In genomic region chr14:99661206-99661605, GRCh38 we compare ENCODE assay signal across 2 cellular contexts. TPM values are rescaled to one million over a fixed set of nuclear protein-coding genes. Genes with fewer than 3 reads are reported as not detected.
"Had no signal": no experiment of that assay in that cellular context is flagged by ENCODE, and none has a peak within 500 bp of the region (broad histone marks: within the 10 kb centered on the region; RNA-seq: fewer than 3 reads in every experiment).

No MANE protein-coding gene starts in this region.

RNA-seq across cellular contexts. Expression of gene HHIPL1, which starts 16.3 kb away (rescaled TPM):
- total RNA-seq: natural killer cell treated with Interleukin-12 subunit alpha and Interleukin-12 subunit beta and Interleukin-15 and Interleukin-18, amount 100 ng/mL, for 72 hours had no signal
- polyA plus RNA-seq: naive thymus-derived CD4-positive, alpha-beta T cell had no signal
